Comparison of ENCODE assay signal across 12 cellular contexts in the genomic region with DNA sequence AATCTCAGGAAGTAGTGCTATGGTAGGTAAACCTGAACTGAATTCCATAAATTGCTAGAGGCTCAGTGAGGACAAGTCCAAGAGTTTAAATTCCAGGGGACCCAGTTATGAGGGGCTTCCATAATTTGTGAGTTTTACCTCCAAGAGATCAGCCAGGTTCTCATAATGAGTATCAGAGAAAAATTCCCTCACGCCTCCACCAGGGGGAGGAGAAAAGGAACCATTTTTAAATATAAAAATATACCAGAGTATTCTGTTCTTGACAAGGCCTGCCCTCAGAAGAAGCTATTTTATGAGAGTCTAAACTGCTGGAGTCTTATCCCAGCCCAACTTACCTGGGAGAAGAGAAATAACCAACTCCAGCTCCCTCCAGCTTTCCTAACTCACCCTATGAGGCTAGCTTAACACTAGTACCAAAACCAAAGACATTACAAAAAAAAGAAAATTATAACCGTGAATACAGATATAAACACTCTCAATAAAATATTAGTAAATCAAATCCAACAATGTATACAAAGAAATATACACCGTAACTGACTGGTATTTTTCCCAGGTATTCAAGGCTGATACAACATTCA.
DNase-seq lines count a peak whose midpoint lies in the region; ATAC-seq, FAIRE-seq and TF ChIP-seq lines count a peak whose summit lies in the region.
"Had no signal": no experiment of that assay in that cellular context is flagged by ENCODE, and none has a peak within 500 bp of the region (broad histone marks: within the 10 kb centered on the region; RNA-seq: fewer than 3 reads in every experiment).

No MANE protein-coding gene starts in this region.

- H3K27ac ChIP-seq in 22Rv1 (no peak overlapping the region), kidney (ENCODE audit: low read depth in 2 of 2, low read length in 2 of 2) (no peak overlapping the region)

- H3K4me1 ChIP-seq in kidney (ENCODE audit: control insufficient read depth in 1 of 2, insufficient read depth in 1 of 2, low read depth in 1 of 2, low read length in 2 of 2), result no peaks in the 10 kb centered on the region

- H3K4me3 ChIP-seq in epithelial cell of esophagus (ENCODE audit: low read length), result no peak overlapping the region
- H3K4me3 ChIP-seq in kidney (ENCODE audit: low read length in 2 of 2), result no peak overlapping the region

- in situ Hi-C loops in GM13976 (cut with MboI; ENCODE audit: low sequenced_read_pairs, unreplicated experiment), result no loop called here

- no peak for FAIRE-seq in kidney (lab: Jason Lieb, UNC)
- FAIRE-seq: endometrium had no signal

- H3K9me3 ChIP-seq in kidney (ENCODE audit: control insufficient read depth in 1 of 2, low read length in 2 of 2), result peaks cover 0 to 4% of the 10 kb centered on the region in 2 donors

- peak; percentile 55 for TF ChIP-seq CTCF in 22Rv1 (IDR thresholded peaks at IDR 0.05)
- TF ChIP-seq CTCF in GM13976 (IDR thresholded peaks at IDR 0.05; ENCODE audit: borderline replicate concordance, control extremely low read depth, extremely low read depth, insufficient read depth, missing control alignments), result no peak
- TF ChIP-seq CTCF in epithelial cell of esophagus (IDR thresholded peaks at IDR 0.05; ENCODE audit: insufficient read depth, low read depth, low read length, missing control alignments), result peak; percentile 47
- no peak for TF ChIP-seq CTCF in kidney (IDR thresholded peaks at IDR 0.05; ENCODE audit: borderline replicate concordance, extremely low read depth, insufficient read depth)

- intact Hi-C loops in kidney (cut with DNase I), result no loop called here

- peak; percentile 11 for DNase-seq in GM13976 (ENCODE audit: low spot score)
- DNase-seq in NCI-H1694 treated with DMSO at 0.1 percent for 48 hours (lab: John Stamatoyannopoulos, UW), result peak; percentile 5
- DNase-seq in epithelial cell of esophagus (ENCODE audit: low read depth), result no peak
- DNase-seq in kidney, result no peak
- DNase-seq: DMS79; naive thymus-derived CD8-positive, alpha-beta T cell; NCI-H2081 treated with DMSO at 0.1 percent for 48 hours had no signal

- no peaks in the 10 kb centered on the region for H3K36me3 ChIP-seq in kidney (ENCODE audit: control insufficient read depth in 1 of 2, insufficient read depth in 2 of 2, low read length in 2 of 2)

- H3K9ac ChIP-seq in kidney (ENCODE audit: low read length in 2 of 2), result no peak overlapping the region

- ATAC-seq in GM21576 (IDR thresholded peaks at IDR 0.05; ENCODE audit: unreplicated experiment) (no peak), HG03135 (IDR thresholded peaks at IDR 0.05; ENCODE audit: unreplicated experiment) (no peak), GM19324 (IDR thresholded peaks at IDR 0.05; ENCODE audit: low FRiP score, unreplicated experiment) (no peak)
- ATAC-seq: naive thymus-derived CD8-positive, alpha-beta T cell had no signal

Comparison
In these comparisons a context has a peak if more than half of its experiments do, and no peak if none do; other contexts are left out.
1. CTCF ChIP-seq: peak in 22Rv1 (single experiment) and epithelial cell of esophagus (single experiment); none in GM13976 (single experiment) and kidney (single experiment).
2. DNase-seq: peak in GM13976 (single experiment) and NCI-H1694 treated with DMSO at 0.1 percent for 48 hours (single experiment); none in epithelial cell of esophagus (single experiment) and kidney (single experiment).